Comparison of ENCODE assay signal across 17 cellular contexts in genomic region chr16:4533490-4533889, GRCh38. TPM values are rescaled to one million over a fixed set of nuclear protein-coding genes. Genes with fewer than 3 reads are reported as not detected.
"Had no signal": no experiment of that assay in that cellular context is flagged by ENCODE, and none has a peak within 500 bp of the region (broad histone marks: within the 10 kb centered on the region; RNA-seq: fewer than 3 reads in every experiment).

No MANE protein-coding gene starts in this region.

- H3K36me3 ChIP-seq: brain microvascular endothelial cell, neutrophil had no signal

- DNase-seq: activated CD4-positive, alpha-beta memory T cell treated with anti-CD3 and anti-CD28 coated beads for 36 hours; activated effector memory CD4-positive, alpha-beta T cell treated with Interleukin-2 at 50 U/mL for 16 hours; activated T-cell treated with anti-CD3 and anti-CD28 coated beads, Interleukin-2, amount 50 U/mL, for 4 hours; brain microvascular endothelial cell; midbrain; SHP77 treated with DMSO at 0.1 percent for 48 hours; sigmoid colon; stimulated activated CD4-positive, alpha-beta T cell treated with anti-CD3 and anti-CD28 coated beads, Interleukin-1b, Interleukin-23, amount 100 ng/mL, for 48 hours; T-helper 1 cell had no signal

- H3K9me3 ChIP-seq: neutrophil, sigmoid colon had no signal

- H3K27ac ChIP-seq: brain microvascular endothelial cell, neutrophil, VCaP had no signal

- H3K27me3 ChIP-seq: brain microvascular endothelial cell, sigmoid colon had no signal

- H3K4me3 ChIP-seq: sigmoid colon had no signal

- ATAC-seq: activated naive CD4-positive, alpha-beta T cell treated with anti-CD3 and anti-CD28 coated beads, Interleukin-2, amount 50 U/mL, for 72 hours; activated T-cell treated with anti-CD3 and anti-CD28 coated beads, Interleukin-2, amount 50 U/mL, for 4 hours; esophagus mucosa; SK-N-SH treated with all-trans-retinoic acid at 6 μM for 48 hours had no signal

RNA-seq across cellular contexts. Expression of gene C16orf96, which starts 22.6 kb away (rescaled TPM):
- total RNA-seq: fibroblast of villous mesenchyme, lung microvascular endothelial cell, ureter had no signal
